Comparison of ENCODE assay signal across 32 cellular contexts in the genomic region with DNA sequence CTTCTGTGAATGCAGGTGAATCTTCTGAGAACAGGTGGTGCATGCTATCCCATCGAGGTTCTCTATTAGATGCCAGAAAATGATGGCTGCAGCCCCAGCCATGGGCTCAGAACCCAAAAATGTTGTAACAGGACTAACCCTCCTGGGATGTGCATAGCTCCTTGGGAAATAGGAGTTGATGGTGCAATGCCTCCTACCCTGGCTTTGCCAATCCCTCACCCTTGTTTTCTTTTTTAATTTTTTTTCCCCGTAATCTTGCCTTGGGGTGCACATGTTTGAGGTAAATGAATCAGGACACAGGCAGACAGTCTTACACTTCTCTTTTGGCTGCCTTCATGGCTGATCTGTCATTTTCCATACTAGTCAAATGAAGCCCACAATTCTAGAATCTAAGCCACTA.
"Had no signal": no experiment of that assay in that cellular context is flagged by ENCODE, and none has a peak within 500 bp of the region (broad histone marks: within the 10 kb centered on the region; RNA-seq: fewer than 3 reads in every experiment).

No MANE protein-coding gene starts in this region.

- H3K27me3 Mint-ChIP-seq: activated CD4-positive, alpha-beta memory T cell treated with anti-CD3 and anti-CD28 coated beads for 36 hours; activated CD4-positive, alpha-beta T cell treated with anti-CD3 and anti-CD28 coated beads, Interleukin-2, amount 10 ng/mL, durations not matched to agents 24 days and 14 days; activated CD8-positive, alpha-beta T cell treated with anti-CD3 and anti-CD28 coated beads for 36 hours; activated naive CD8-positive, alpha-beta T cell treated with anti-CD3 and anti-CD28 coated beads for 36 hours; activated T-helper 17 cell treated with anti-CD3 and anti-CD28 coated beads, Interleukin-2, amount 50 U/mL, for 72 hours had no signal

- H3K36me3 ChIP-seq: ascending aorta had no signal

- H3K27ac Mint-ChIP-seq: activated B cell treated with CpG ODN at 0.5 μM for 24 hours; activated CD4-positive, alpha-beta memory T cell treated with anti-CD3 and anti-CD28 coated beads for 36 hours; activated CD4-positive, alpha-beta T cell treated with anti-CD3 and anti-CD28 coated beads, Interleukin-2, amount 10 ng/mL, durations not matched to agents 24 days and 14 days; activated CD8-positive, alpha-beta T cell treated with anti-CD3 and anti-CD28 coated beads for 36 hours; activated naive CD4-positive, alpha-beta T cell treated with anti-CD3 and anti-CD28 coated beads for 36 hours; activated naive CD4-positive, alpha-beta T cell treated with anti-CD3 and anti-CD28 coated beads, Interleukin-2, amount 50 U/mL, for 72 hours; activated naive CD8-positive, alpha-beta T cell treated with anti-CD3 and anti-CD28 coated beads for 36 hours; activated T-cell treated with anti-CD3 and anti-CD28 coated beads, Interleukin-2, amount 50 U/mL, for 72 hours; activated T-helper 1 cell treated with anti-CD3 and anti-CD28 coated beads, Interleukin-12 subunit alpha, Interleukin-12 subunit beta, Interleukin-2, Interleukin-4 antibody, amounts not matched to agents 30 ng/mL and 10 ng/mL and 1 ng/mL, durations not matched to agents 14 hours and 24 hours and 36 hours; activated T-helper 17 cell treated with anti-CD3 and anti-CD28 coated beads, Interleukin-2, amount 50 U/mL, for 72 hours; brain; T-helper 1 cell treated with Interleukin-12 subunit alpha and Interleukin-12 subunit beta and Interleukin-4 antibody, amounts not matched to agents 30 μg/mL and 1 μg/mL, for 36 hours; T-helper 2 cell treated with Interferon-gamma antibody and Interleukin-4, amounts not matched to agents 5 μg/mL and 100 μg/mL, for 36 hours had no signal

- H3K9me3 Mint-ChIP-seq: activated B cell treated with CpG ODN at 0.5 μM for 24 hours; activated CD4-positive, alpha-beta T cell treated with anti-CD3 and anti-CD28 coated beads, Interleukin-2, amount 10 ng/mL, durations not matched to agents 24 days and 14 days; activated CD8-positive, alpha-beta T cell treated with anti-CD3 and anti-CD28 coated beads for 36 hours; activated naive CD4-positive, alpha-beta T cell treated with anti-CD3 and anti-CD28 coated beads for 36 hours; activated T-cell treated with anti-CD3 and anti-CD28 coated beads, Interleukin-2, amount 50 U/mL, for 4 hours; activated T-helper 17 cell treated with anti-CD3 and anti-CD28 coated beads, Interleukin-2, amount 50 U/mL, for 72 hours had no signal

- H3K4me3 ChIP-seq: ascending aorta had no signal

- H3K4me1 ChIP-seq: ascending aorta had no signal

- ATAC-seq: activated CD8-positive, alpha-beta T cell treated with anti-CD3 and anti-CD28 coated beads for 36 hours; activated naive CD4-positive, alpha-beta T cell treated with anti-CD3 and anti-CD28 coated beads, Interleukin-2, amount 50 U/mL, for 72 hours; activated T-cell treated with anti-CD3 and anti-CD28 coated beads, Interleukin-2, amount 50 U/mL, for 4 hours; activated T-cell treated with anti-CD3 and anti-CD28 coated beads, Interleukin-2, amount 50 U/mL, for 72 hours had no signal

- DNase-seq: activated B cell treated with CpG ODN at 0.5 μM for 24 hours; activated CD4-positive, alpha-beta memory T cell treated with anti-CD3 and anti-CD28 coated beads for 36 hours; activated CD4-positive, alpha-beta T cell treated with anti-CD3 and anti-CD28 coated beads for 4 hours; activated CD4-positive, alpha-beta T cell treated with anti-CD3 and anti-CD28 coated beads, Interleukin-2, amount 10 ng/mL, durations not matched to agents 24 days and 14 days; activated CD4-positive, alpha-beta T cell treated with anti-CD3 and anti-CD28 coated beads, Interleukin-2, amount 50 U/mL, for 1 hour; activated CD4-positive, alpha-beta T cell treated with anti-CD3 and anti-CD28 coated beads, Interleukin-2, amount 50 U/mL, for 4 hours; activated CD4-positive, CD25-positive, alpha-beta regulatory T cell treated with anti-CD3 and anti-CD28 coated beads, Interleukin-2, amount 50 U/mL, for 72 hours; activated CD8-positive, alpha-beta memory T cell treated with anti-CD3 and anti-CD28 coated beads, Interleukin-2, amount 50 U/mL, for 4 hours; activated CD8-positive, alpha-beta T cell treated with anti-CD3 and anti-CD28 coated beads for 36 hours; activated effector memory CD4-positive, alpha-beta T cell treated with anti-CD3 and anti-CD28 coated beads, Interleukin-2, amount 50 U/mL, for 16 hours; activated gamma-delta T cell treated with Interleukin-2 at 50 U/mL for 16 hours; activated naive CD4-positive, alpha-beta T cell; activated naive CD4-positive, alpha-beta T cell treated with anti-CD3 and anti-CD28 coated beads for 36 hours; activated naive CD4-positive, alpha-beta T cell treated with anti-CD3 and anti-CD28 coated beads, Interleukin-2, amount 50 U/mL, for 16 hours; activated naive CD8-positive, alpha-beta T cell treated with anti-CD3 and anti-CD28 coated beads for 36 hours; activated T-cell treated with anti-CD3 and anti-CD28 coated beads for 4 hours; activated T-cell treated with anti-CD3 and anti-CD28 coated beads, Interleukin-2, amount 50 U/mL, for 1 hour; activated T-cell treated with anti-CD3 and anti-CD28 coated beads, Interleukin-2, amount 50 U/mL, for 4 hours; activated T-cell treated with anti-CD3 and anti-CD28 coated beads, Interleukin-2, amount 50 U/mL, for 72 hours; amygdala; anterior cingulate cortex; central memory CD4-positive, alpha-beta T cell; T-helper 1 cell; T-helper 9 cell had no signal

- H3K9me3 ChIP-seq: ascending aorta had no signal

- H3K27me3 ChIP-seq: ascending aorta had no signal

- H3K4me3 Mint-ChIP-seq: activated B cell treated with CpG ODN at 0.5 μM for 24 hours; activated CD4-positive, alpha-beta memory T cell treated with anti-CD3 and anti-CD28 coated beads for 36 hours; activated CD4-positive, alpha-beta T cell treated with anti-CD3 and anti-CD28 coated beads, Interleukin-2, amount 10 ng/mL, durations not matched to agents 24 days and 14 days; activated CD8-positive, alpha-beta T cell treated with anti-CD3 and anti-CD28 coated beads for 36 hours; activated naive CD4-positive, alpha-beta T cell treated with anti-CD3 and anti-CD28 coated beads for 36 hours; activated naive CD8-positive, alpha-beta T cell treated with anti-CD3 and anti-CD28 coated beads for 36 hours; activated T-cell treated with anti-CD3 and anti-CD28 coated beads, Interleukin-2, amount 50 U/mL, for 4 hours; activated T-cell treated with anti-CD3 and anti-CD28 coated beads, Interleukin-2, amount 50 U/mL, for 72 hours; activated T-helper 1 cell treated with anti-CD3 and anti-CD28 coated beads, Interleukin-12 subunit alpha, Interleukin-12 subunit beta, Interleukin-2, Interleukin-4 antibody, amounts not matched to agents 30 ng/mL and 10 ng/mL and 1 ng/mL, durations not matched to agents 14 hours and 24 hours and 36 hours; activated T-helper 17 cell treated with anti-CD3 and anti-CD28 coated beads, Interleukin-2, amount 50 U/mL, for 72 hours; brain; T-helper 1 cell treated with Interleukin-12 subunit alpha and Interleukin-12 subunit beta and Interleukin-4 antibody, amounts not matched to agents 30 μg/mL and 1 μg/mL, for 36 hours; T-helper 2 cell treated with Interferon-gamma antibody and Interleukin-4, amounts not matched to agents 5 μg/mL and 100 μg/mL, for 36 hours had no signal

- H3K36me3 Mint-ChIP-seq: activated CD4-positive, alpha-beta memory T cell treated with anti-CD3 and anti-CD28 coated beads for 36 hours; activated naive CD8-positive, alpha-beta T cell treated with anti-CD3 and anti-CD28 coated beads for 36 hours; brain had no signal

- H3K4me1 Mint-ChIP-seq: activated B cell treated with CpG ODN at 0.5 μM for 24 hours; activated CD4-positive, alpha-beta T cell treated with anti-CD3 and anti-CD28 coated beads, Interleukin-2, amount 10 ng/mL, durations not matched to agents 24 days and 14 days; brain had no signal

- H3K27ac ChIP-seq: ascending aorta, VCaP had no signal
